In the genomic region with DNA sequence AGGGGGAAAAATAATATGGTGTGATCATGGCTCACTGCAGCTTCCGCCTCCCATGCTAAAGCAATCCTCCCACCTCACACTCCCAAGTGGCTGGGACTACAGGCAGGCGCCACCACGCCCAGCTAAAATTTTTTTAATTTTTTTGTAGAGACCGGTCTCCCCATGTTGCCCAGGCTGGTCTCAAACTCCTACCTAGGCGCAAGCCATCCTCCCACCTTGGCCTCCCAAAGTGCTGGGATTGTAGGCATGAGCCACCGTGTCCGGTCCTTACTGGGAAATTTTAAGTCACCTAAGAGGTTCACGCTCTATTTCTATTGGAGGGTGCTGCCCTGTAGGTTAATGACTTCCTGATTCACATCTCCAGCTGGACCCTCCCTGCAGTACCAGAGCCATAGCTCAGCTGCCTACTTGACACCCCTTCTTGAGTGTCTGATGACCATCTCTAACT, we compare ENCODE assay signal across 8 cellular contexts. TPM values are rescaled to one million over a fixed set of nuclear protein-coding genes. Genes with fewer than 3 reads are reported as not detected.
DNase-seq lines count a peak whose midpoint lies in the region; ATAC-seq and TF ChIP-seq lines count a peak whose summit lies in the region.

No MANE protein-coding gene starts in this region.

- H3K4me3 ChIP-seq in esophagus muscularis mucosa: peak overlapping the region; percentile 77 to 100 (median 96)
- peak overlapping the region; percentile 95 for H3K4me3 ChIP-seq in ovary

- TF ChIP-seq POLR2A in esophagus muscularis mucosa (IDR thresholded peaks at IDR 0.05; ENCODE audit: low read depth) (no peak), ovary (IDR thresholded peaks at IDR 0.05) (no peak)

- DNase-seq in DMS79 treated with DMSO at 0.1 percent for 48 hours (lab: John Stamatoyannopoulos, UW) (peak; percentile 25), DMS79 (lab: John Stamatoyannopoulos, UW) (no peak), esophagus muscularis mucosa (ENCODE audit: extremely low spot score) (no peak), ovary (no peak), ecto neural progenitor cell (ENCODE audit: low spot score) (no peak), retina (no peak), DMS153 (lab: John Stamatoyannopoulos, UW) (no peak)

- WGBS in esophagus muscularis mucosa: 56% methylated on average over 8 of the region's 8 CpGs
- 29 to 35% (median 31%) methylated on average over 8 of the region's 8 CpGs for WGBS in ovary, 3 donors

- TF ChIP-seq EP300 in esophagus muscularis mucosa (IDR thresholded peaks at IDR 0.05) (no peak), ovary (IDR thresholded peaks at IDR 0.05) (no peak)

- TF ChIP-seq CTCF in esophagus muscularis mucosa (IDR thresholded peaks at IDR 0.05): no peak
- no peak for TF ChIP-seq CTCF in ovary (IDR thresholded peaks at IDR 0.05)

- H3K36me3 ChIP-seq in esophagus muscularis mucosa (peaks cover 0 to 21% (median 17%) of the 10 kb centered on the region in 4 donors), ovary (no peaks in the 10 kb centered on the region)

- H3K4me1 ChIP-seq in esophagus muscularis mucosa (peaks cover 13 to 47% (median 39%) of the 10 kb centered on the region in 4 donors), ovary (ENCODE audit: insufficient read depth) (peaks cover 7% of the 10 kb centered on the region)

- intact Hi-C loops in esophagus muscularis mucosa (cut with DNase I) (no loop called here), ovary (cut with DNase I) (no loop called here)

- H3K27me3 ChIP-seq in esophagus muscularis mucosa: no peaks in the 10 kb centered on the region
- no peaks in the 10 kb centered on the region for H3K27me3 ChIP-seq in ovary

- peak; percentile 16; the same call in 1 of the 3 replicates for ATAC-seq in SK-N-SH treated with all-trans-retinoic acid at 6 μM for 48 hours

- no peaks in the 10 kb centered on the region for H3K9me3 ChIP-seq in esophagus muscularis mucosa
- no peaks in the 10 kb centered on the region for H3K9me3 ChIP-seq in ovary

- H3K27ac ChIP-seq in esophagus muscularis mucosa (replicated peaks in 1 of 4): peak overlapping the region in 3 of 4 donors; percentile 73 to 82 (median 75)
- H3K27ac ChIP-seq in ovary: no peak overlapping the region

TF ChIP-seq in SK-N-SH treated with all-trans-retinoic acid at 6 μM for 48 hours, 23 proteins besides CTCF, POLR2A, EP300 and RAD21:
- TF ChIP-seq, protein P1, sequence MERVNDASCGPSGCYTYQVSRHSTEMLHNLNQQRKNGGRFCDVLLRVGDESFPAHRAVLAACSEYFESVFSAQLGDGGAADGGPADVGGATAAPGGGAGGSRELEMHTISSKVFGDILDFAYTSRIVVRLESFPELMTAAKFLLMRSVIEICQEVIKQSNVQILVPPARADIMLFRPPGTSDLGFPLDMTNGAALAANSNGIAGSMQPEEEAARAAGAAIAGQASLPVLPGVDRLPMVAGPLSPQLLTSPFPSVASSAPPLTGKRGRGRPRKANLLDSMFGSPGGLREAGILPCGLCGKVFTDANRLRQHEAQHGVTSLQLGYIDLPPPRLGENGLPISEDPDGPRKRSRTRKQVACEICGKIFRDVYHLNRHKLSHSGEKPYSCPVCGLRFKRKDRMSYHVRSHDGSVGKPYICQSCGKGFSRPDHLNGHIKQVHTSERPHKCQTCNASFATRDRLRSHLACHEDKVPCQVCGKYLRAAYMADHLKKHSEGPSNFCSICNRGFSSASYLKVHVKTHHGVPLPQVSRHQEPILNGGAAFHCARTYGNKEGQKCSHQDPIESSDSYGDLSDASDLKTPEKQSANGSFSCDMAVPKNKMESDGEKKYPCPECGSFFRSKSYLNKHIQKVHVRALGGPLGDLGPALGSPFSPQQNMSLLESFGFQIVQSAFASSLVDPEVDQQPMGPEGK (CRISPR knock-in tag; IDR thresholded peaks at IDR 0.05; ENCODE audit: borderline replicate concordance): no peak
- TF ChIP-seq ZFP3 (CRISPR knock-in tag; IDR thresholded peaks at IDR 0.05): peak; percentile 70; the same call in 1 of the 2 replicates

RNA-seq across cellular contexts. Expression of a gene that starts 0.6 kb away (rescaled TPM):
- total RNA-seq in esophagus muscularis mucosa: 10 to 100 TPM; 11.3 to 19.5 (median 16.9) TPM
- total RNA-seq in ovary: 10 to 100 TPM; 17.3 to 23.5 (median 19.4) TPM
- polyA plus RNA-seq in ovary: 10 to 100 TPM; 18.4 to 31.9 TPM

RNA-seq across cellular contexts. Expression of a gene that starts 41.6 kb away (rescaled TPM):
- total RNA-seq in esophagus muscularis mucosa (10 to 100 TPM; 24.1 to 51.6 (median 42.3) TPM), ovary (10 to 100 TPM; 18.4 to 31.5 (median 24.2) TPM)
- polyA plus RNA-seq in ovary: 10 to 100 TPM in 1 of 2 donors, 1 to 10 TPM in 1; 6.3 to 20.2 TPM

Comparison
In these comparisons a context has a peak if more than half of its experiments do, and no peak if none do; other contexts are left out.
1. H3K27ac ChIP-seq: peak in esophagus muscularis mucosa (3 of 4); none in ovary (0 of 2).